Comparison of ENCODE assay signal across 1 cellular context in genomic region chr1:109213824-109214693, GRCh38.
TF ChIP-seq lines count a peak whose summit lies in the region.

Gene SARS1, plus strand, starts transcription at chr1:109213918. Its CDS starts 75 bp downstream, at chr1:109213993.

TF ChIP-seq in K562, 482 proteins besides CTCF, POLR2A, EP300 and RAD21 (continued from another document and continues in another):
- TF ChIP-seq AFF4 (CRISPR knock-in tag; IDR thresholded peaks at IDR 0.05): peak; percentile 66; the same call in 1 of the 2 replicates
- TF ChIP-seq NRF1 (conservative IDR thresholded peaks at IDR 0.05 in 1 of 2, IDR thresholded peaks at IDR 0.05 in 1 of 2): peak; percentile 98 to 99
- peak; percentile 91 to 96 for TF ChIP-seq MAZ (CRISPR knock-in tag; conservative IDR thresholded peaks at IDR 0.05 in 1 of 2, IDR thresholded peaks at IDR 0.05 in 1 of 2)
- peak; percentile 89 for TF ChIP-seq TAF1 (IDR thresholded peaks at IDR 0.05; ENCODE audit: control insufficient read depth, extremely low read depth, insufficient read depth, low read length, severe bottlenecking)
- peak; percentile 31 for TF ChIP-seq MXD1 (CRISPR knock-in tag; IDR thresholded peaks at IDR 0.05; ENCODE audit: borderline replicate concordance, poor library complexity, severe bottlenecking)
- TF ChIP-seq PTRF (tag; IDR thresholded peaks at IDR 0.05): no peak
- no peak for TF ChIP-seq ZFP1 (CRISPR knock-in tag; IDR thresholded peaks at IDR 0.05)
- peak; percentile 89 to 92 for TF ChIP-seq MNT (conservative IDR thresholded peaks at IDR 0.05)
- TF ChIP-seq ZNF354B (CRISPR knock-in tag; IDR thresholded peaks at IDR 0.05): no peak
- TF ChIP-seq SIN3B (IDR thresholded peaks at IDR 0.05; ENCODE audit: low read depth): peak; percentile 50; the same call in 1 of the 2 replicates
- no peak for TF ChIP-seq ZC3H4 (CRISPR knock-in tag; IDR thresholded peaks at IDR 0.05; ENCODE audit: borderline replicate concordance)
- TF ChIP-seq ZNF518B (CRISPR knock-in tag; IDR thresholded peaks at IDR 0.05): no peak
- TF ChIP-seq ZBTB5 (IDR thresholded peaks at IDR 0.05): no peak
- TF ChIP-seq CREB3 (tag; conservative IDR thresholded peaks at IDR 0.05; ENCODE audit: low read depth): no peak
- no peak for TF ChIP-seq ZNF318 (IDR thresholded peaks at IDR 0.05; ENCODE audit: borderline replicate concordance in 1 of 2, low read depth in 1 of 2)
- TF ChIP-seq ZNF76 (CRISPR knock-in tag; IDR thresholded peaks at IDR 0.05; ENCODE audit: borderline replicate concordance): no peak
- peak; percentile 45; the same call in 1 of the 2 replicates for TF ChIP-seq ZFX (CRISPR knock-in tag; IDR thresholded peaks at IDR 0.05)
- TF ChIP-seq RBM25 (IDR thresholded peaks at IDR 0.05; ENCODE audit: low read depth, low read length, severe bottlenecking): no peak
- TF ChIP-seq SMC3 (conservative IDR thresholded peaks at IDR 0.05; ENCODE audit: insufficient read depth, low read depth, low read length): no peak
- TF ChIP-seq ZNF766 (CRISPR knock-in tag; conservative IDR thresholded peaks at IDR 0.05): peak; percentile 0; the same call in 1 of the 2 replicates
- TF ChIP-seq HCFC1 (IDR thresholded peaks at IDR 0.05; ENCODE audit: low read depth, low read length): peak; percentile 41; the same call in 1 of the 2 replicates
- TF ChIP-seq ATF4 (CRISPR knock-in tag; IDR thresholded peaks at IDR 0.05): no peak
- no peak; the same call in none of the 2 replicates for TF ChIP-seq EP400 (IDR thresholded peaks at IDR 0.05)
- peak; percentile 52; the same call in 1 of the 2 replicates for TF ChIP-seq ZNF395 (CRISPR knock-in tag; IDR thresholded peaks at IDR 0.05)
- peak; percentile 67 to 77; a peak in 1 of 4 replicates for TF ChIP-seq SIN3A (IDR thresholded peaks at IDR 0.05; ENCODE audit: borderline replicate concordance in 2 of 2, control insufficient read depth in 1 of 2, low read depth in 2 of 2, low read length in 2 of 2)
- no peak for TF ChIP-seq ZNF197 (CRISPR knock-in tag; IDR thresholded peaks at IDR 0.05; ENCODE audit: low read depth)
- peak in 1 of 2 experiments; percentile 47; a peak in 2 of 4 replicates for TF ChIP-seq SRF (CRISPR knock-in tag; IDR thresholded peaks at IDR 0.05)
- TF ChIP-seq NEUROD1 (IDR thresholded peaks at IDR 0.05; ENCODE audit: borderline replicate concordance, low read depth, low read length, partially characterized antibody): no peak
- TF ChIP-seq CHCHD3 (CRISPR knock-in tag; IDR thresholded peaks at IDR 0.05): no peak
- no peak for TF ChIP-seq ZNF57 (CRISPR knock-in tag; IDR thresholded peaks at IDR 0.05)
- no peak for TF ChIP-seq TEAD4 (IDR thresholded peaks at IDR 0.05; ENCODE audit: low read length)
- no peak for TF ChIP-seq TEAD4 (CRISPR knock-in tag; IDR thresholded peaks at IDR 0.05; ENCODE audit: borderline replicate concordance)
